Comparison of ENCODE assay signal across 16 cellular contexts in genomic region chr2:206150631-206151030, GRCh38.
"Had no signal": no experiment of that assay in that cellular context is flagged by ENCODE, and none has a peak within 500 bp of the region (broad histone marks: within the 10 kb centered on the region; RNA-seq: fewer than 3 reads in every experiment).

No MANE protein-coding gene starts in this region.

- DNase-seq: activated CD4-positive, alpha-beta memory T cell treated with anti-CD3 and anti-CD28 coated beads for 36 hours; activated CD8-positive, alpha-beta memory T cell treated with anti-CD3 and anti-CD28 coated beads, Interleukin-2, amount 10 ng/mL, durations not matched to agents 7 days and 5 days; activated T-cell treated with anti-CD3 and anti-CD28 coated beads, Interleukin-2, amount 50 U/mL, for 4 hours; dorsolateral prefrontal cortex; erythroblast; left colon; lower lobe of right lung; stomach; SW 1271 had no signal

- H3K4me3 Mint-ChIP-seq: activated CD4-positive, alpha-beta memory T cell treated with anti-CD3 and anti-CD28 coated beads for 36 hours; activated CD8-positive, alpha-beta memory T cell treated with anti-CD3 and anti-CD28 coated beads, Interleukin-2, amount 10 ng/mL, durations not matched to agents 7 days and 5 days; activated T-cell treated with anti-CD3 and anti-CD28 coated beads, Interleukin-2, amount 50 U/mL, for 4 hours; mesothelial cell of epicardium had no signal

- H3K27ac Mint-ChIP-seq: activated CD4-positive, alpha-beta memory T cell treated with anti-CD3 and anti-CD28 coated beads for 36 hours; activated CD8-positive, alpha-beta memory T cell treated with anti-CD3 and anti-CD28 coated beads, Interleukin-2, amount 10 ng/mL, durations not matched to agents 7 days and 5 days; mesothelial cell of epicardium had no signal

- H3K27ac ChIP-seq: ascending aorta, dorsolateral prefrontal cortex, gastroesophageal sphincter, lower lobe of right lung, stomach, thoracic aorta had no signal

- H3K9me3 ChIP-seq: ascending aorta, gastroesophageal sphincter, lower lobe of right lung, stomach, thoracic aorta had no signal

- FAIRE-seq: islet of Langerhans had no signal

- H3K27me3 Mint-ChIP-seq: activated CD4-positive, alpha-beta memory T cell treated with anti-CD3 and anti-CD28 coated beads for 36 hours; activated CD8-positive, alpha-beta memory T cell treated with anti-CD3 and anti-CD28 coated beads, Interleukin-2, amount 10 ng/mL, durations not matched to agents 7 days and 5 days had no signal

- H3K4me1 Mint-ChIP-seq: mesothelial cell of epicardium had no signal

- H3K4me3 ChIP-seq: ascending aorta, dorsolateral prefrontal cortex, gastroesophageal sphincter, lower lobe of right lung, stomach, thoracic aorta had no signal

- ATAC-seq: activated CD4-positive, CD25-positive, alpha-beta regulatory T cell treated with anti-CD3 and anti-CD28 coated beads, Interleukin-2, amount 50 U/mL, for 24 hours; activated CD8-positive, alpha-beta memory T cell treated with anti-CD3 and anti-CD28 coated beads, Interleukin-2, amount 10 ng/mL, durations not matched to agents 7 days and 5 days; activated T-cell treated with anti-CD3 and anti-CD28 coated beads, Interleukin-2, amount 50 U/mL, for 4 hours; gastroesophageal sphincter; lower lobe of right lung; sciatic nerve had no signal

- H3K9me3 Mint-ChIP-seq: activated CD4-positive, alpha-beta memory T cell treated with anti-CD3 and anti-CD28 coated beads for 36 hours; activated T-cell treated with anti-CD3 and anti-CD28 coated beads, Interleukin-2, amount 50 U/mL, for 4 hours; mesothelial cell of epicardium had no signal

- H3K27me3 ChIP-seq: ascending aorta, dorsolateral prefrontal cortex, gastroesophageal sphincter, stomach had no signal
